ENCODE assay signal across 22 cellular contexts in the genomic region with DNA sequence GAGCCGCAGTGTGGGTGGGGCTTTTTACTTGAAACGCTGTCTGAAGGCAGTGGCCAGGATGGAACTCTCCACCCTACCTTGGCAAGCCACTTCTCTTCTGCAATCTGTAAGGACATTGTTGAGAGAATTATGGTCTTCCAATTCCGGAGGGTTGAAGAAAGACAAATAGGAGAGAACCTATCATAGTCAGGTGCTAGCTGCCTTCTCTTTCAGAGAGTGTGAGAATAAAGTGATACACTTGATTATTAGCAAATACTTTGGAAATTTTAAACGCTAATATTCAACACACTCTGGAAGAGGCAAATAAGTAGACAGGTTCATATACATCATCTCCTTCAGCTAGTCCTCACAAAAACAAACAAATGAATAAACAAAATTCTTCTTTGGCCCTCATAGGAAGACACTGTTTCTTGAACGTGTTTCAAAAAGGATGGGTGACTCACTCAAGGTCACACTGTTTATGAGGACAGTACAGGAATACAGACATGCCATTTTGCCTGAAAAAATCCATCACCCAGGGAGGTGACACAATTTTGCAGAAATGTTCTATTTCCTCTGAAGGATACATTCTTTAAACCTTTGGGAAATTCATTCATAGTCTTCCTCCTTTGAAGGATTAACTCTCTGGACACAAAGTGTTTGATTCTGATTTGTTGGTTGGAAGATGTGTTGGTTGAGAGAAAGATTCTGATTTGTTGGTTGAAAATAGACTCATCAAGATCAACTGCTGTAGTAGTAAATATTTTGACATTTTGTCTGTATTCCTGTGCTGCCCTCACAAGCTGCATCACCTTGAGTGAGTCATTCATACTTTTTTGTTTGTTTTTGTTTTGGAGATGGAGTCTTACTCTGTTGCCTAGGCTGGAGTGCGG. TPM values are rescaled to one million over a fixed set of nuclear protein-coding genes. Genes with fewer than 3 reads are reported as not detected.
DNase-seq lines count a peak whose midpoint lies in the region; TF ChIP-seq lines count a peak whose summit lies in the region.
"Had no signal": no experiment of that assay in that cellular context is flagged by ENCODE, and none has a peak within 500 bp of the region (broad histone marks: within the 10 kb centered on the region; RNA-seq: fewer than 3 reads in every experiment).

No MANE protein-coding gene starts in this region.

- H3K4me2 ChIP-seq in BLaER1 treated with 17β-estradiol and CSF1 and Interleukin-3, amounts not matched to agents 10 nM and 100 nM, result peak overlapping the region; percentile 47 to 98 (median 87)
- no peak overlapping the region for H3K4me2 ChIP-seq in GM23248 (ENCODE audit: unreplicated experiment)
- H3K4me2 ChIP-seq: KMS-11 had no signal

- peak overlapping the region; percentile 19 for H3K27ac Mint-ChIP-seq in activated T-helper 2 cell treated with anti-CD3 and anti-CD28 coated beads, Interferon-gamma antibody, Interleukin-2, Interleukin-4, amounts not matched to agents 10 μg/mL and 5 μg/mL and 100 μg/mL, durations not matched to agents 14 hours and 24 hours and 36 hours
- H3K27ac Mint-ChIP-seq: activated naive CD8-positive, alpha-beta T cell treated with anti-CD3 and anti-CD28 coated beads, Interleukin-2, amount 10 ng/mL, durations not matched to agents 7 days and 5 days; nephron had no signal

- DNase-seq in GM23248 (peak; percentile 47), NCI-H2081 treated with DMSO at 0.1 percent for 48 hours (lab: John Stamatoyannopoulos, UW) (no peak), NCI-H524 treated with DMSO at 0.1 percent for 48 hours (lab: John Stamatoyannopoulos, UW) (no peak), NCI-H1092 treated with DMSO at 0.1 percent for 48 hours (lab: John Stamatoyannopoulos, UW) (no peak)
- no peak for DNase-seq in activated T-helper 2 cell treated with anti-CD3 and anti-CD28 coated beads, Interferon-gamma antibody, Interleukin-2, Interleukin-4, amounts not matched to agents 10 μg/mL and 5 μg/mL and 100 μg/mL, durations not matched to agents 14 hours and 24 hours and 36 hours (ENCODE audit: low spot score)
- DNase-seq: activated CD4-positive, alpha-beta T cell treated with anti-CD3 and anti-CD28 coated beads for 48 hours; activated naive CD8-positive, alpha-beta T cell treated with anti-CD3 and anti-CD28 coated beads, Interleukin-2, amount 10 ng/mL, durations not matched to agents 7 days and 5 days; activated T-cell treated with anti-CD3 and anti-CD28 coated beads, Interleukin-2, amount 50 U/mL, for 24 hours; DND-41; NCI-H1694 had no signal

- H3K9me2 ChIP-seq in GM23248 (ENCODE audit: insufficient read depth), result no peaks in the 10 kb centered on the region

- H3K9me3 ChIP-seq in BLaER1 treated with 17β-estradiol and CSF1 and Interleukin-3, amounts not matched to agents 10 nM and 100 nM (replicated peaks in 1 of 11), result no peaks in the 10 kb centered on the region; a peak in 1 of 22 replicates
- no peaks in the 10 kb centered on the region for H3K9me3 ChIP-seq in GM23248 (ENCODE audit: low read depth)
- no peaks in the 10 kb centered on the region for H3K9me3 ChIP-seq in liver (ENCODE audit: control insufficient read depth in 4 of 4, low read length in 3 of 4)
- H3K9me3 ChIP-seq: HAP-1, suprapubic skin had no signal

- H3F3A ChIP-seq in GM23248 (ENCODE audit: insufficient read depth), result peaks cover 5% of the 10 kb centered on the region

- no peak overlapping the region for H3K4me3 Mint-ChIP-seq in activated T-helper 2 cell treated with anti-CD3 and anti-CD28 coated beads, Interferon-gamma antibody, Interleukin-2, Interleukin-4, amounts not matched to agents 10 μg/mL and 5 μg/mL and 100 μg/mL, durations not matched to agents 14 hours and 24 hours and 36 hours (ENCODE audit: low read depth)
- H3K4me3 Mint-ChIP-seq: central memory CD8-positive, alpha-beta T cell; nephron had no signal

- H4K20me1 ChIP-seq in BLaER1 treated with 17β-estradiol and CSF1 and Interleukin-3, amounts not matched to agents 10 nM and 100 nM, result no peaks in the 10 kb centered on the region
- no peaks in the 10 kb centered on the region for H4K20me1 ChIP-seq in GM23248 (ENCODE audit: insufficient read depth)

- peaks cover 0 to 23% (median 0%) of the 10 kb centered on the region in 11 experiments; a peak in 6 of 22 replicates for H3K36me3 ChIP-seq in BLaER1 treated with 17β-estradiol and CSF1 and Interleukin-3, amounts not matched to agents 10 nM and 100 nM
- H3K36me3 ChIP-seq in GM23248 (ENCODE audit: low read depth), result no peaks in the 10 kb centered on the region
- peaks cover 0 to 12% (median 3%) of the 10 kb centered on the region in 4 donors for H3K36me3 ChIP-seq in liver (ENCODE audit: control insufficient read depth in 4 of 4, insufficient read depth in 3 of 4, low read depth in 1 of 4, low read length in 3 of 4)
- H3K36me3 ChIP-seq: HAP-1 had no signal

- peak overlapping the region in 4 of 10 experiments; percentile 8 to 49 (median 31); a peak in 5 of 20 replicates for H3K4me3 ChIP-seq in BLaER1 treated with 17β-estradiol and CSF1 and Interleukin-3, amounts not matched to agents 10 nM and 100 nM
- H3K4me3 ChIP-seq in GM23248, result no peak overlapping the region
- H3K4me3 ChIP-seq in liver (ENCODE audit: low read depth in 1 of 3, low read length in 3 of 3), result no peak overlapping the region
- H3K4me3 ChIP-seq: HAP-1, suprapubic skin had no signal

- H2AFZ ChIP-seq in GM23248, result no peak overlapping the region

- peaks cover 13 to 100% (median 64%) of the 10 kb centered on the region in 10 experiments for H3K4me1 ChIP-seq in BLaER1 treated with 17β-estradiol and CSF1 and Interleukin-3, amounts not matched to agents 10 nM and 100 nM
- H3K4me1 ChIP-seq in GM23248 (ENCODE audit: insufficient read depth) (peaks cover 17% of the 10 kb centered on the region), liver (ENCODE audit: control insufficient read depth in 4 of 4, insufficient read depth in 4 of 4, low read length in 3 of 4) (peaks cover 4 to 48% (median 10%) of the 10 kb centered on the region in 4 donors)
- H3K4me1 ChIP-seq: HAP-1 had no signal

- 67 to 69% methylated on average over 6 of the region's 6 CpGs for WGBS in GM23248 (ENCODE audit: low coverage in 1 of 2, low lambda C conversion rate in 2 of 2, missing lambda C conversion rate in 2 of 2), 2 experiments
- WGBS in liver, result 82% methylated on average over 6 of the region's 6 CpGs

- in situ Hi-C loops in GM23248 (cut with MboI), result no loop called here

- H3K27me3 ChIP-seq in BLaER1 treated with 17β-estradiol and CSF1 and Interleukin-3, amounts not matched to agents 10 nM and 100 nM, result no peaks in the 10 kb centered on the region
- H3K27me3 ChIP-seq in GM23248 (replicated peaks; ENCODE audit: insufficient read depth), result no peaks in the 10 kb centered on the region
- no peaks in the 10 kb centered on the region for H3K27me3 ChIP-seq in liver (ENCODE audit: control insufficient read depth in 4 of 4, insufficient read depth in 4 of 4, low read length in 3 of 4)
- H3K27me3 ChIP-seq: suprapubic skin had no signal

- H3K9ac ChIP-seq in BLaER1 treated with 17β-estradiol and CSF1 and Interleukin-3, amounts not matched to agents 10 nM and 100 nM, result peak overlapping the region in 7 of 11 experiments; percentile 26 to 74 (median 65); a peak in 12 of 22 replicates
- H3K9ac ChIP-seq in GM23248, result no peak overlapping the region
- peak overlapping the region in 1 of 2 donors; percentile 40 for H3K9ac ChIP-seq in liver (ENCODE audit: low read depth in 1 of 2, low read length in 2 of 2)
- H3K9ac ChIP-seq: KMS-11 had no signal

- H3K27me3 Mint-ChIP-seq in activated T-helper 2 cell treated with anti-CD3 and anti-CD28 coated beads, Interferon-gamma antibody, Interleukin-2, Interleukin-4, amounts not matched to agents 10 μg/mL and 5 μg/mL and 100 μg/mL, durations not matched to agents 14 hours and 24 hours and 36 hours (ENCODE audit: low read depth), result no peaks in the 10 kb centered on the region
- H3K27me3 Mint-ChIP-seq: central memory CD8-positive, alpha-beta T cell had no signal

- H3K4me1 Mint-ChIP-seq in activated T-helper 2 cell treated with anti-CD3 and anti-CD28 coated beads, Interferon-gamma antibody, Interleukin-2, Interleukin-4, amounts not matched to agents 10 μg/mL and 5 μg/mL and 100 μg/mL, durations not matched to agents 14 hours and 24 hours and 36 hours (ENCODE audit: low read depth), result peaks cover 66% of the 10 kb centered on the region
- H3K4me1 Mint-ChIP-seq: nephron had no signal

- H3K36me3 Mint-ChIP-seq in activated T-helper 2 cell treated with anti-CD3 and anti-CD28 coated beads, Interferon-gamma antibody, Interleukin-2, Interleukin-4, amounts not matched to agents 10 μg/mL and 5 μg/mL and 100 μg/mL, durations not matched to agents 14 hours and 24 hours and 36 hours (ENCODE audit: low read depth), result no peaks in the 10 kb centered on the region
- H3K36me3 Mint-ChIP-seq: activated naive CD8-positive, alpha-beta T cell treated with anti-CD3 and anti-CD28 coated beads, Interleukin-2, amount 10 ng/mL, durations not matched to agents 7 days and 5 days had no signal

- no peak for TF ChIP-seq RAD21 in liver (IDR thresholded peaks at IDR 0.05)

- H3K79me2 ChIP-seq in GM23248 (ENCODE audit: insufficient read depth), result no peaks in the 10 kb centered on the region

- TF ChIP-seq CTCF in liver (IDR thresholded peaks at IDR 0.05; ENCODE audit: low read depth, low read length, missing input control), result no peak

- intact Hi-C loops in activated T-helper 2 cell treated with anti-CD3 and anti-CD28 coated beads, Interferon-gamma antibody, Interleukin-2, Interleukin-4, amounts not matched to agents 10 μg/mL and 5 μg/mL and 100 μg/mL, durations not matched to agents 14 hours and 24 hours and 36 hours (cut with micrococcal nuclease), result loop anchor here (2.0 to 5.0 kb wide), 2 partner anchors 20 to 43 kb away; no protein-coding TSS in a partner anchor

- H3K9me3 Mint-ChIP-seq in activated T-helper 2 cell treated with anti-CD3 and anti-CD28 coated beads, Interferon-gamma antibody, Interleukin-2, Interleukin-4, amounts not matched to agents 10 μg/mL and 5 μg/mL and 100 μg/mL, durations not matched to agents 14 hours and 24 hours and 36 hours, result no peaks in the 10 kb centered on the region
- H3K9me3 Mint-ChIP-seq: activated naive CD8-positive, alpha-beta T cell treated with anti-CD3 and anti-CD28 coated beads, Interleukin-2, amount 10 ng/mL, durations not matched to agents 7 days and 5 days; activated T-cell treated with anti-CD3 and anti-CD28 coated beads, Interleukin-2, amount 50 U/mL, for 24 hours; central memory CD8-positive, alpha-beta T cell; nephron had no signal

- H3K27ac ChIP-seq in BLaER1 treated with 17β-estradiol and CSF1 and Interleukin-3, amounts not matched to agents 10 nM and 100 nM, result peak overlapping the region in 10 of 11 experiments; percentile 55 to 88 (median 70); a peak in 20 of 22 replicates
- no peak overlapping the region for H3K27ac ChIP-seq in GM23248
- H3K27ac ChIP-seq in liver (ENCODE audit: low read depth in 1 of 2, low read length in 2 of 2), result peak overlapping the region; percentile 90 to 94
- H3K27ac ChIP-seq: C4-2B, KMS-11 had no signal

RNA-seq across cellular contexts. Expression of gene IL1RN, which starts 2.2 kb away (rescaled TPM):
- total RNA-seq in GM23248 (2014; rRNA removed; shearing (Covaris generic)), result 2.4 TPM in 1 of 2 replicates, not detected in the other
- 0.14 TPM in 1 of 2 replicates, not detected in the other for polyA plus RNA-seq in GM23248 (2016; fragmentation: Nextera tagmentation; extraction: Ambion mirVana)
- total RNA-seq in activated T-helper 2 cell treated with anti-CD3 and anti-CD28 coated beads, Interferon-gamma antibody, Interleukin-2, Interleukin-4, amounts not matched to agents 10 μg/mL and 5 μg/mL and 100 μg/mL, durations not matched to agents 14 hours and 24 hours and 36 hours, result 13.2 and 15.9 TPM in 2 replicates
- 10 to 100 TPM in 1 of 2 donors, 1 to 10 TPM in 1; 3.9 to 23.1 TPM for total RNA-seq in liver
- polyA plus RNA-seq in liver, result 100 to 1,000 TPM in 1 of 2 donors, 10 to 100 TPM in 1; 28.5 to 121 TPM
- total RNA-seq: glomerular endothelial cell, lung microvascular endothelial cell, NCI-H460, renal cortical epithelial cell had no signal

RNA-seq across cellular contexts. Expression of gene PSD4, which starts 48.6 kb away (rescaled TPM):
- total RNA-seq in GM23248 (2014; rRNA removed; shearing (Covaris generic)), result 2.8 and 6.1 TPM in 2 replicates
- 0.63 and 1.1 TPM in 2 replicates for polyA plus RNA-seq in GM23248 (2016; fragmentation: Nextera tagmentation; extraction: Ambion mirVana)
- 313 and 319 TPM in 2 replicates for total RNA-seq in activated T-helper 2 cell treated with anti-CD3 and anti-CD28 coated beads, Interferon-gamma antibody, Interleukin-2, Interleukin-4, amounts not matched to agents 10 μg/mL and 5 μg/mL and 100 μg/mL, durations not matched to agents 14 hours and 24 hours and 36 hours
- total RNA-seq in liver, result 10 to 100 TPM; 38.1 to 83.2 TPM
- polyA plus RNA-seq in liver, result 10 to 100 TPM; 16.4 to 30.8 TPM

RNA-seq across cellular contexts. Expression of gene IL1F10, which starts 57.5 kb away (rescaled TPM):
- total RNA-seq in GM23248 (2014; rRNA removed; shearing (Covaris generic)), result not detected in 2 replicates
- polyA plus RNA-seq in GM23248 (2016; fragmentation: Nextera tagmentation; extraction: Ambion mirVana), result not detected in 2 replicates
- not detected in 2 replicates for total RNA-seq in activated T-helper 2 cell treated with anti-CD3 and anti-CD28 coated beads, Interferon-gamma antibody, Interleukin-2, Interleukin-4, amounts not matched to agents 10 μg/mL and 5 μg/mL and 100 μg/mL, durations not matched to agents 14 hours and 24 hours and 36 hours
- not detected for total RNA-seq in liver
- not detected for polyA plus RNA-seq in liver
- total RNA-seq: activated naive CD8-positive, alpha-beta T cell treated with anti-CD3 and anti-CD28 coated beads, Interleukin-2, amount 10 ng/mL, durations not matched to agents 7 days and 5 days; glomerular endothelial cell; lung microvascular endothelial cell; NCI-H460; renal cortical epithelial cell had no signal
